Comparison of ENCODE assay signal across 9 cellular contexts in the genomic region with DNA sequence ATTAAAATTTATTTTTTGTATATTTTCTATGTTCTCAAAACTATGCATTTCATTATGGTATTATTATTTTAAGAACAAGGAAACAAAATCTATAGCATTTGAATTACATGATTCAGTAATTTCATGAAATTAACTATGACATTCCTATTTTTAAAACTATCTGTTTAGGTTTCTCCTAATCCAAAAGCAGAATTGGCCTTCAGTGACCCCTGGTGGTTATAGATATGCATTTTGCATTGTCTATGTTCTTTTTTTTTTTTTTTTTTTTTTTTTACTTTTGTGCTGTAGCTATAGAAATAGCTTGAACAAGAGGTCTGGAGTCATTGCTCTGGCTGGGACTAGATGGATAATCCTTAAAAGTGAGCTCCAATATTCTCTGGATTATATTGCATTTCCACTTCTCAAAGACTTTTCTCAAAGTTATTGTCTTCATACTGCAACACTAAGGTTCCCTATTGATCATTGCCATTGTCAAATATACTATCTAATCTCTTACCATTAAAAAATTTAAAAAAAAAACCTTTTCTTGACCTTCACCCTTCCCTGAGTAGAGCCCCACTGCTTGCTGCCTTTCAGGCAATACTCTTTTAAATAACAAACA. TPM values are rescaled to one million over a fixed set of nuclear protein-coding genes. Genes with fewer than 3 reads are reported as not detected.
DNase-seq lines count a peak whose midpoint lies in the region; ATAC-seq and TF ChIP-seq lines count a peak whose summit lies in the region.
"Had no signal": no experiment of that assay in that cellular context is flagged by ENCODE, and none has a peak within 500 bp of the region (broad histone marks: within the 10 kb centered on the region; RNA-seq: fewer than 3 reads in every experiment).

No MANE protein-coding gene starts in this region.

- H3K27ac Mint-ChIP-seq in natural killer cell = no peak overlapping the region
- no peak overlapping the region for H3K27ac Mint-ChIP-seq in natural killer cell treated with Interleukin-12 subunit alpha and Interleukin-12 subunit beta and Interleukin-15 and Interleukin-18, amount 100 ng/mL, for 72 hours
- H3K27ac Mint-ChIP-seq: activated naive CD4-positive, alpha-beta T cell treated with anti-CD3 and anti-CD28 coated beads, Interleukin-2, amount 50 U/mL, for 24 hours had no signal

- no peak overlapping the region for H2BK120ac ChIP-seq in mesenchymal stem cell (ENCODE audit: low read depth, low read length)

- no peak overlapping the region for H3K4me3 Mint-ChIP-seq in natural killer cell
- no peak overlapping the region for H3K4me3 Mint-ChIP-seq in natural killer cell treated with Interleukin-12 subunit alpha and Interleukin-12 subunit beta and Interleukin-15 and Interleukin-18, amount 100 ng/mL, for 72 hours
- H3K4me3 Mint-ChIP-seq: activated naive CD4-positive, alpha-beta T cell treated with anti-CD3 and anti-CD28 coated beads, Interleukin-2, amount 50 U/mL, for 24 hours had no signal

- no peak overlapping the region for H3K9ac ChIP-seq in mesenchymal stem cell (ENCODE audit: low read length)

- DNase-seq in natural killer cell = no peak
- no peak for DNase-seq in natural killer cell treated with Interleukin-12 subunit alpha and Interleukin-12 subunit beta and Interleukin-15 and Interleukin-18, amount 100 ng/mL, for 72 hours (ENCODE audit: low spot score)
- peak; percentile 52 for DNase-seq in NCI-H146 treated with DMSO at 0.1 percent for 48 hours (lab: John Stamatoyannopoulos, UW; ENCODE audit: unreplicated experiment)
- DNase-seq in astrocyte of the hippocampus (ENCODE audit: low read depth, low spot score) = peak; percentile 49
- peak; percentile 64 for DNase-seq in mesenchymal stem cell

- H3K27me3 Mint-ChIP-seq in natural killer cell (ENCODE audit: low read depth in 2 of 2) = peaks cover 14 to 16% of the 10 kb centered on the region in 2 donors
- H3K27me3 Mint-ChIP-seq in natural killer cell treated with Interleukin-12 subunit alpha and Interleukin-12 subunit beta and Interleukin-15 and Interleukin-18, amount 100 ng/mL, for 72 hours = peaks cover 14 to 43% of the 10 kb centered on the region in 2 donors

- no peak overlapping the region for H3K4me3 ChIP-seq in mesenchymal stem cell (ENCODE audit: insufficient read depth in 1 of 2, low read depth in 1 of 2, low read length in 2 of 2)

- no peak overlapping the region for H2AFZ ChIP-seq in mesenchymal stem cell (ENCODE audit: low read depth, low read length)

- H3K18ac ChIP-seq in mesenchymal stem cell (ENCODE audit: low read depth in 1 of 2, low read length in 2 of 2) = no peak overlapping the region

- H3K9me3 ChIP-seq in mesenchymal stem cell (ENCODE audit: control insufficient read depth, low read length) = peaks cover 10% of the 10 kb centered on the region

- H3K4me2 ChIP-seq in mesenchymal stem cell (ENCODE audit: low read length, poor library complexity, severe bottlenecking) = no peak overlapping the region

- no peak overlapping the region for H2AK5ac ChIP-seq in mesenchymal stem cell (ENCODE audit: low read length, severe bottlenecking)

- no peak overlapping the region for H3K14ac ChIP-seq in mesenchymal stem cell (ENCODE audit: low read length in 2 of 2)

- H2BK12ac ChIP-seq in mesenchymal stem cell (ENCODE audit: low read length in 2 of 2) = no peak overlapping the region

- peaks cover 20% of the 10 kb centered on the region for H3K36me3 Mint-ChIP-seq in natural killer cell
- peaks cover 18% of the 10 kb centered on the region for H3K36me3 Mint-ChIP-seq in natural killer cell treated with Interleukin-12 subunit alpha and Interleukin-12 subunit beta and Interleukin-15 and Interleukin-18, amount 100 ng/mL, for 72 hours

- H2BK5ac ChIP-seq in mesenchymal stem cell (ENCODE audit: low read depth, low read length, poor library complexity, severe bottlenecking) = no peak overlapping the region

- H3K4me1 Mint-ChIP-seq in natural killer cell = no peaks in the 10 kb centered on the region
- no peaks in the 10 kb centered on the region for H3K4me1 Mint-ChIP-seq in natural killer cell treated with Interleukin-12 subunit alpha and Interleukin-12 subunit beta and Interleukin-15 and Interleukin-18, amount 100 ng/mL, for 72 hours (ENCODE audit: low read depth in 2 of 2)
- H3K4me1 Mint-ChIP-seq: activated naive CD4-positive, alpha-beta T cell treated with anti-CD3 and anti-CD28 coated beads, Interleukin-2, amount 50 U/mL, for 24 hours had no signal

- peak; percentile 74 for TF ChIP-seq CTCF in natural killer cell (IDR thresholded peaks at IDR 0.05)

- H3K23ac ChIP-seq in mesenchymal stem cell (ENCODE audit: low read length in 2 of 2) = no peak overlapping the region

- intact Hi-C loops in natural killer cell (cut with micrococcal nuclease) = no loop called here

- peaks cover 5 to 9% of the 10 kb centered on the region in 2 donors for H3K9me3 Mint-ChIP-seq in natural killer cell
- H3K9me3 Mint-ChIP-seq in natural killer cell treated with Interleukin-12 subunit alpha and Interleukin-12 subunit beta and Interleukin-15 and Interleukin-18, amount 100 ng/mL, for 72 hours = peaks cover 12% of the 10 kb centered on the region

- no peak overlapping the region for H2BK15ac ChIP-seq in mesenchymal stem cell (ENCODE audit: low read depth, poor library complexity, severe bottlenecking)

- H3K27me3 ChIP-seq in mesenchymal stem cell (ENCODE audit: control insufficient read depth in 1 of 2, insufficient read depth in 1 of 2, low read length in 2 of 2) = no peaks in the 10 kb centered on the region

- H3K79me1 ChIP-seq in mesenchymal stem cell (replicated peaks; ENCODE audit: low read length, poor library complexity, severe bottlenecking) = no peaks in the 10 kb centered on the region

- no peak overlapping the region for H4K91ac ChIP-seq in mesenchymal stem cell (ENCODE audit: low read length)

- H4K8ac ChIP-seq in mesenchymal stem cell (ENCODE audit: low read length) = no peak overlapping the region

- ATAC-seq in natural killer cell (peak in 2 of 3 donors; percentile 47 to 54), GM19455 (IDR thresholded peaks at IDR 0.05; ENCODE audit: unreplicated experiment) (no peak), GM18873 (IDR thresholded peaks at IDR 0.05; ENCODE audit: low FRiP score, unreplicated experiment) (no peak), HG03196 (IDR thresholded peaks at IDR 0.05; ENCODE audit: unreplicated experiment) (no peak)
- no peak for ATAC-seq in natural killer cell treated with Interleukin-12 subunit alpha and Interleukin-12 subunit beta and Interleukin-15 and Interleukin-18, amount 100 ng/mL, for 72 hours

- no peak overlapping the region for H3K27ac ChIP-seq in mesenchymal stem cell (ENCODE audit: low read length, poor library complexity, severe bottlenecking)

- no peaks in the 10 kb centered on the region for H3K4me1 ChIP-seq in mesenchymal stem cell (ENCODE audit: control insufficient read depth, insufficient read depth, low read depth, low read length)

- H3K4ac ChIP-seq in mesenchymal stem cell (ENCODE audit: low read depth in 1 of 2, low read length in 2 of 2) = no peak overlapping the region

- no peaks in the 10 kb centered on the region for H3K36me3 ChIP-seq in mesenchymal stem cell (ENCODE audit: control insufficient read depth in 1 of 2, insufficient read depth in 2 of 2, low read depth in 1 of 2, low read length in 2 of 2)

RNA-seq across cellular contexts. Expression of gene DNAJC3, which starts 15.9 kb away (rescaled TPM):
- total RNA-seq in natural killer cell = 10 to 100 TPM; 26.5 to 38.1 (median 29.0) TPM
- 10 to 100 TPM; 35.0 to 55.3 TPM for total RNA-seq in natural killer cell treated with Interleukin-12 subunit alpha and Interleukin-12 subunit beta and Interleukin-15 and Interleukin-18, amount 100 ng/mL, for 72 hours
- polyA plus RNA-seq in mesenchymal stem cell (2013, experiment 1 of 2) = 45.0 TPM
- polyA plus RNA-seq in mesenchymal stem cell (2013, experiment 2 of 2) = 46.6 TPM

RNA-seq across cellular contexts. Expression of gene DZIP1, which starts 16.6 kb away (rescaled TPM):
- total RNA-seq in natural killer cell = not detected
- not detected for total RNA-seq in natural killer cell treated with Interleukin-12 subunit alpha and Interleukin-12 subunit beta and Interleukin-15 and Interleukin-18, amount 100 ng/mL, for 72 hours
- 57.1 TPM for polyA plus RNA-seq in mesenchymal stem cell (2013, experiment 1 of 2)
- polyA plus RNA-seq in mesenchymal stem cell (2013, experiment 2 of 2) = 56.1 TPM

Comparison
In these comparisons a context has a peak if more than half of its experiments do, and no peak if none do; other contexts are left out.
1. ATAC-seq: peak in natural killer cell (2 of 3); none in natural killer cell treated with Interleukin-12 subunit alpha and Interleukin-12 subunit beta and Interleukin-15 and Interleukin-18, amount 100 ng/mL, for 72 hours (0 of 2), GM19455 (single experiment), GM18873 (single experiment) and HG03196 (single experiment).
2. DNase-seq: peak in NCI-H146 treated with DMSO at 0.1 percent for 48 hours (single experiment), astrocyte of the hippocampus (single experiment) and mesenchymal stem cell (single experiment); none in natural killer cell (single experiment) and natural killer cell treated with Interleukin-12 subunit alpha and Interleukin-12 subunit beta and Interleukin-15 and Interleukin-18, amount 100 ng/mL, for 72 hours (single experiment).